11 cellular contexts compared by ENCODE assay signal in genomic region chr2:171509945-171510731, GRCh38. TPM values are rescaled to one million over a fixed set of nuclear protein-coding genes. Genes with fewer than 3 reads are reported as not detected.
DNase-seq lines count a peak whose midpoint lies in the region; ATAC-seq, FAIRE-seq and TF ChIP-seq lines count a peak whose summit lies in the region.
"Had no signal": no experiment of that assay in that cellular context is flagged by ENCODE, and none has a peak within 500 bp of the region (broad histone marks: within the 10 kb centered on the region; RNA-seq: fewer than 3 reads in every experiment).

No MANE protein-coding gene starts in this region.

- no peaks in the 10 kb centered on the region for H3K27me3 Mint-ChIP-seq in WTC11 (ENCODE audit: low read depth)

- WGBS in K562 (ENCODE audit: insufficient coverage, low coverage, missing lambda C conversion rate), result 73% methylated on average over 9 of the region's 9 CpGs

- H4K20me1 ChIP-seq in K562 (replicated peaks; ENCODE audit: control insufficient read depth, insufficient read depth, low read length), result no peaks in the 10 kb centered on the region

- H3K79me2 ChIP-seq in K562 (ENCODE audit: control insufficient read depth, insufficient read depth, low read length), result no peaks in the 10 kb centered on the region

- peak overlapping the region; percentile 52; the same call in 1 of the 2 replicates for H2AFZ ChIP-seq in K562 (ENCODE audit: low read depth, low read length)

- in situ Hi-C loops in K562 (cut with MboI), result no loop called here

- H3K4me3 ChIP-seq in K562, result no peak overlapping the region

- no peaks in the 10 kb centered on the region for H3K9me1 ChIP-seq in K562 (ENCODE audit: control insufficient read depth, insufficient read depth, low read length)

- no peak for TF ChIP-seq EP300 in K562 (IDR thresholded peaks at IDR 0.05; ENCODE audit: low read length)

- intact Hi-C loops in K562 (cut with micrococcal nuclease), result no loop called here

- no peak for TF ChIP-seq RAD21 in K562 (CRISPR knock-in tag; conservative IDR thresholded peaks at IDR 0.05 in 1 of 2, IDR thresholded peaks at IDR 0.05 in 1 of 2)

- no peak for TF ChIP-seq POLR2A in K562 (conservative IDR thresholded peaks at IDR 0.05)

- H3K9ac ChIP-seq in K562 (ENCODE audit: insufficient read depth in 1 of 2, low read depth in 2 of 2, low read length in 2 of 2), result no peak overlapping the region

- peak overlapping the region; percentile 6; the same call in 1 of the 2 replicates for H3K4me2 ChIP-seq in K562 (ENCODE audit: insufficient read depth, low read length)

- no peak overlapping the region for H3K27ac Mint-ChIP-seq in WTC11

- peaks cover 10% of the 10 kb centered on the region for H3K4me1 Mint-ChIP-seq in WTC11

- no peaks in the 10 kb centered on the region for H3K36me3 ChIP-seq in K562 (ENCODE audit: control insufficient read depth, insufficient read depth, low read length)

- DNase-seq in GM18507 (ENCODE audit: extremely low spot score, insufficient read length, low read depth), result no peak
- DNase-seq in K562 (ENCODE audit: extremely low read depth in 1 of 4, low spot score in 3 of 4), result no peak
- DNase-seq in epidermal melanocyte (ENCODE audit: insufficient read length, low spot score), result no peak
- DNase-seq in activated CD4-positive, CD25-positive, alpha-beta regulatory T cell treated with anti-CD3 and anti-CD28 coated beads, Interleukin-2, amount 50 U/mL, for 72 hours, result no peak
- no peak for DNase-seq in WTC11 (ENCODE audit: low spot score)
- DNase-seq in ecto neural progenitor cell (ENCODE audit: low spot score), result no peak
- DNase-seq: activated T-cell treated with anti-CD3 and anti-CD28 coated beads, Interleukin-2, amount 50 U/mL, for 1 hour; foreskin melanocyte; NCI-H69 had no signal

- TF ChIP-seq CTCF in K562 (IDR thresholded peaks at IDR 0.05 in 2 of 3, conservative IDR thresholded peaks at IDR 0.05 in 1 of 3; ENCODE audit: insufficient read depth in 2 of 3, low read depth in 1 of 3, low read length in 3 of 3) (no peak), WTC11 (IDR thresholded peaks at IDR 0.05) (no peak)

- H3K27ac ChIP-seq in K562 (ENCODE audit: extremely low read depth, low read depth, low read length), result no peak overlapping the region

- FAIRE-seq in GM18507 (lab: Jason Lieb, UNC), result peak; percentile 83
- no peak for FAIRE-seq in K562 (lab: Jason Lieb, UNC)

- peaks cover 9 to 37% of the 10 kb centered on the region in 2 experiments; a peak in 3 of 5 replicates for H3K4me1 ChIP-seq in K562 (replicated peaks in 1 of 2; ENCODE audit: control insufficient read depth in 2 of 2, insufficient read depth in 2 of 2, low read length in 2 of 2)

- CTCF ChIA-PET in K562 (lab: Yijun Ruan, JAX; ENCODE audit: low intra/inter-chr PET ratio) (no interaction called here), WTC11 (lab: Charles Lee) (no interaction called here)

- H3K27me3 ChIP-seq in K562 (ENCODE audit: control insufficient read depth in 2 of 2, insufficient read depth in 2 of 2, low read length in 2 of 2), result no peaks in the 10 kb centered on the region

- peak; percentile 69 for ATAC-seq in GM19455 (IDR thresholded peaks at IDR 0.05; ENCODE audit: unreplicated experiment)
- ATAC-seq in HG02885 (IDR thresholded peaks at IDR 0.05; ENCODE audit: poor library complexity, unreplicated experiment), result peak; percentile 84
- no peak for ATAC-seq in K562
- ATAC-seq in WTC11, result no peak

- H3K4me3 Mint-ChIP-seq in WTC11, result no peak overlapping the region

- no peaks in the 10 kb centered on the region for H3K9me3 ChIP-seq in K562 (replicated peaks; ENCODE audit: control insufficient read depth, insufficient read depth, low read depth, low read length)

- POLR2A ChIA-PET in K562 (lab: Yijun Ruan, JAX), result interaction anchor here (0.5 to 4.8 kb wide), 3 partner anchors 12 to 33 kb away, joined by 3 to 51 read pairs (median 3); partner anchors contain the start of gene CYBRD1
- POLR2A ChIA-PET in WTC11 (lab: Charles Lee), result no interaction called here

- BruUV-seq in K562 (replicated peaks; lab: Mats Ljungman, UMichigan), result no TSS peak

- H3K36me3 Mint-ChIP-seq in WTC11, result no peaks in the 10 kb centered on the region

- H3K9me3 Mint-ChIP-seq in WTC11, result no peaks in the 10 kb centered on the region

TF ChIP-seq in K562, 482 proteins besides CTCF, POLR2A, EP300 and RAD21 (continues in another document):
- TF ChIP-seq CCAR2 (IDR thresholded peaks at IDR 0.05; ENCODE audit: low read depth, low read length) (no peak), MAX (CRISPR knock-in tag; IDR thresholded peaks at IDR 0.05) (no peak), MTA1 (IDR thresholded peaks at IDR 0.05; ENCODE audit: borderline replicate concordance) (no peak), FOXJ3 (CRISPR knock-in tag; IDR thresholded peaks at IDR 0.05) (no peak), GATAD2A (IDR thresholded peaks at IDR 0.05) (no peak), CHAMP1 (IDR thresholded peaks at IDR 0.05) (no peak), MAFG (tag; conservative IDR thresholded peaks at IDR 0.05) (no peak), ADNP (tag; IDR thresholded peaks at IDR 0.05) (no peak)

TF ChIP-seq in WTC11, 78 proteins besides CTCF, POLR2A, EP300 and RAD21 (continues in another document):
- no peak for TF ChIP-seq ZNF263 (CRISPR knock-in tag; IDR thresholded peaks at IDR 0.05; ENCODE audit: low read depth)
- TF ChIP-seq IRF1 (CRISPR knock-in tag; IDR thresholded peaks at IDR 0.05), result no peak
- TF ChIP-seq ZNF532 (CRISPR knock-in tag; IDR thresholded peaks at IDR 0.05; ENCODE audit: borderline replicate concordance), result no peak
- no peak for TF ChIP-seq TCF7 (CRISPR knock-in tag; IDR thresholded peaks at IDR 0.05; ENCODE audit: low read depth)
- no peak for TF ChIP-seq KAT7 (CRISPR knock-in tag; IDR thresholded peaks at IDR 0.05; ENCODE audit: borderline replicate concordance)
- no peak for TF ChIP-seq MXD4 (CRISPR knock-in tag; IDR thresholded peaks at IDR 0.05; ENCODE audit: borderline replicate concordance)
- TF ChIP-seq GTF2I (CRISPR knock-in tag; conservative IDR thresholded peaks at IDR 0.05), result no peak

RNA-seq across cellular contexts. Expression of gene CYBRD1, which starts 12.1 kb away (rescaled TPM):
- 24.5 and 40.6 TPM in 2 replicates for total RNA-seq in K562 (2011; cell fraction: chromatin; rRNA removed; ENCODE audit: low replicate concordance)
- 19.3 and 19.7 TPM in 2 replicates for total RNA-seq in K562 (2011; cell fraction: nucleolus; rRNA removed)
- total RNA-seq in K562 (2011; cell fraction: nucleoplasm; rRNA removed), result 25.8 and 45.2 TPM in 2 replicates
- total RNA-seq in K562 (2014; rRNA removed) (12.4 and 14.0 TPM in 2 replicates), K562 (2014; rRNA removed; fragmentation: Illumina TruSeq; extraction: Trizol) (15.6 and 18.7 TPM in 2 replicates), K562 (2015; rRNA removed; fragmentation: Illumina TruSeq; extraction: Trizol) (15.3 and 16.2 TPM in 2 replicates), K562 (2021) (21.6 and 22.4 TPM in 2 replicates), WTC11 (2021) (5.9 to 7.9 TPM (median 7.2 TPM) in 3 replicates)
- polyA plus RNA-seq in K562 (2011; rRNA removed) (20.1 and 25.6 TPM in 2 replicates), K562 (2014; fragmentation: Illumina TruSeq; extraction: Trizol) (14.9 and 15.8 TPM in 2 replicates), K562 (2014; fragmentation: Nextera tagmentation; extraction: Ambion mirVana) (10 to 100 TPM in 1 of 2 experiments, 1 to 10 TPM in 1; 9.6 to 10.7 TPM), K562 (2014; rRNA removed) (12.4 and 15.6 TPM in 2 replicates)
- 23.2 and 28.5 TPM in 2 replicates for polyA plus RNA-seq in K562 (2011; cell fraction: cytosol; rRNA removed)
- 22.5 and 26.8 TPM in 2 replicates for polyA plus RNA-seq in K562 (2011; cell fraction: nucleus; rRNA removed)
- polyA plus RNA-seq in K562 (2012), result 15.7 and 16.9 TPM in 2 replicates
- polyA minus RNA-seq in K562 (2011; rRNA and poly(A)+ RNA removed), result 13.3 and 16.3 TPM in 2 replicates
- polyA minus RNA-seq in K562 (2011; cell fraction: cytosol; rRNA and poly(A)+ RNA removed), result 10.7 and 11.7 TPM in 2 replicates
- polyA minus RNA-seq in K562 (2011; cell fraction: nucleus; rRNA and poly(A)+ RNA removed), result 8.5 and 14.1 TPM in 2 replicates

Comparison
In these comparisons a context has a peak if more than half of its experiments do, and no peak if none do; other contexts are left out.
1. ATAC-seq: peak in GM19455 (single experiment) and HG02885 (single experiment); none in K562 (single experiment) and WTC11 (single experiment).